1 cellular context compared by ENCODE assay signal in the genomic region with DNA sequence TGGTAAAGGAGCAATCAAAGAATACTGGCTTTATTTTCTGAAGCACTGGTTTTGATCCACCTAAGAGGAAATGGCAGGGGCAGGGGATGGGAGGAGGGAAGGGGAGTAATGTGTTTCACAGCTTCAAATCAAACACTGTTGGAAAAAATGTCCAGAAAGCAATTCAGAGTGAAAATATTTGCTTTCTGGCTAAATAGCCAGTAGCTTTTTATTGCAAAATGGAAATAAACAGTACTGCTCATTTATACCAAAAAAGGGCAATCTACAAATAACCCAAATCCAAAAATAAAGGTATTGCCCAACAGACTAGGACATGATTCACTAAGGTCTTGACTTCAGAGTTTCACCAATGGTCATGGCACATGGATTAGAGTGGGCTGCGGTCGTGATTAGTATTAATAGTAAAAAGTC.
TF ChIP-seq lines count a peak whose summit lies in the region.

No MANE protein-coding gene starts in this region.

TF ChIP-seq in WTC11, 78 proteins besides CTCF, POLR2A, EP300 and RAD21 (continued from another document):
- TF ChIP-seq, protein P1, sequence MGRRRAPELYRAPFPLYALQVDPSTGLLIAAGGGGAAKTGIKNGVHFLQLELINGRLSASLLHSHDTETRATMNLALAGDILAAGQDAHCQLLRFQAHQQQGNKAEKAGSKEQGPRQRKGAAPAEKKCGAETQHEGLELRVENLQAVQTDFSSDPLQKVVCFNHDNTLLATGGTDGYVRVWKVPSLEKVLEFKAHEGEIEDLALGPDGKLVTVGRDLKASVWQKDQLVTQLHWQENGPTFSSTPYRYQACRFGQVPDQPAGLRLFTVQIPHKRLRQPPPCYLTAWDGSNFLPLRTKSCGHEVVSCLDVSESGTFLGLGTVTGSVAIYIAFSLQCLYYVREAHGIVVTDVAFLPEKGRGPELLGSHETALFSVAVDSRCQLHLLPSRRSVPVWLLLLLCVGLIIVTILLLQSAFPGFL (CRISPR knock-in tag; IDR thresholded peaks at IDR 0.05; ENCODE audit: borderline replicate concordance): no peak
- TF ChIP-seq FOXP1 (CRISPR knock-in tag; IDR thresholded peaks at IDR 0.05; ENCODE audit: borderline replicate concordance) (no peak), ATF1 (CRISPR knock-in tag; IDR thresholded peaks at IDR 0.05) (no peak)
